13 cellular contexts compared by ENCODE assay signal in the genomic region with DNA sequence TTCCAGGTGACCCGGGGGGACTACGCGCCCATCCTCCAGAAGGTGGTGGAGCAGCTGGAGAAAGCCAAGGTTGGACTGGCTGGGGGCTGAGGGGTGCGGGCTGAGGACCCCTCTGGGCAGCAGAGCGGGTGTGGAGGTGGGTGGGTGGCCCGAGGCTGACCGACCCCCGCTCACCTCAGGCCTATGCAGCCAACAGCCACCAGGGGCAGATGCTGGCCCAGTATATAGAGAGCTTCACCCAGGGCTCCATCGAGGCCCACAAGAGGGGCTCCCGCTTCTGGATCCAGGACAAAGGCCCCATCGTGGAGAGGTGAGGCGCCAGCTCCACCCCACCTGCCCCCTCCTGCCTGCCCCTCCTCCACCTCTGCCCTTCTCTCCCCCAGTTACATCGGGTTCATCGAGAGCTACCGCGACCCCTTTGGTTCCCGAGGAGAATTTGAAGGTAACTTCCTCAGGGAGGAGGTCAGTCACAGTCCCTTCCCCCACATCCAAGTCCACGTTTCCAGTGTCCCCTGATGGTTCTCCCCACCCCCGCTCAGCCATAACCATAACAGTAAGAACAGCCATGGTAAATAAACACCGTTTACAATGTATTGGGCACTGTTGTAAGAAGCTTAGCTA. TPM values are rescaled to one million over a fixed set of nuclear protein-coding genes. Genes with fewer than 3 reads are reported as not detected.
A peak's percentile ranks its signal among the peaks of the same experiment; 100 is the strongest.
DNase-seq lines count a peak whose midpoint lies in the region; ATAC-seq, FAIRE-seq and TF ChIP-seq lines count a peak whose summit lies in the region.
"Had no signal": no experiment of that assay in that cellular context is flagged by ENCODE, and none has a peak within 500 bp of the region (broad histone marks: within the 10 kb centered on the region; RNA-seq: fewer than 3 reads in every experiment).

No MANE protein-coding gene starts in this region.

- no peak overlapping the region for H3K23ac ChIP-seq in IMR-90 (ENCODE audit: low read depth, low read length)

- H3K56ac ChIP-seq in IMR-90 (ENCODE audit: extremely low read depth, insufficient read depth, low read length) = no peak overlapping the region

- H4K5ac ChIP-seq in IMR-90 (ENCODE audit: low read depth, low read length) = no peak overlapping the region; the same call in 1 of the 2 replicates

- in situ Hi-C loops in IMR-90 (cut with MboI; ENCODE audit: low sequenced_read_pairs) = no loop called here

- no peak overlapping the region for H3K14ac ChIP-seq in IMR-90 (replicated peaks; ENCODE audit: low read depth, low read length)

- FAIRE-seq in bronchial epithelial cell (lab: Jason Lieb, UNC) = no peak

- peaks cover 3% of the 10 kb centered on the region; the same call in 1 of the 2 replicates for H4K20me1 ChIP-seq in IMR-90 (ENCODE audit: insufficient read depth, low read length)
- H4K20me1 ChIP-seq in neural progenitor cell (ENCODE audit: low read depth) = no peaks in the 10 kb centered on the region

- no peaks in the 10 kb centered on the region for H3K79me1 ChIP-seq in IMR-90 (ENCODE audit: low read depth in 1 of 2, low read length in 2 of 2)

- no peak overlapping the region for H3K4ac ChIP-seq in IMR-90 (ENCODE audit: low read depth, low read length)

- H2AK5ac ChIP-seq in IMR-90 (ENCODE audit: low read depth, low read length) = no peak overlapping the region

- H3K4me3 Mint-ChIP-seq in neural progenitor cell = no peak overlapping the region
- H3K4me3 Mint-ChIP-seq: activated naive CD4-positive, alpha-beta T cell treated with anti-CD3 and anti-CD28 coated beads, Interleukin-2, amount 50 U/mL, for 24 hours had no signal

- no peak overlapping the region for H2AK9ac ChIP-seq in IMR-90 (replicated peaks; ENCODE audit: low read depth, low read length, poor library complexity)

- dilution Hi-C loops in IMR-90 (cut with HindIII; ENCODE audit: low sequenced_read_pairs, unreplicated experiment) = no loop called here

- TF ChIP-seq POLR2A in IMR-90 (IDR thresholded peaks at IDR 0.05; ENCODE audit: low read depth, low read length) = no peak

- H2AFZ ChIP-seq in IMR-90 (replicated peaks; ENCODE audit: low read length, poor library complexity) (no peak overlapping the region), neural progenitor cell (replicated peaks) (no peak overlapping the region)

- H3K9me1 ChIP-seq in IMR-90 (ENCODE audit: insufficient read depth, low read length) = no peaks in the 10 kb centered on the region

- H3F3A ChIP-seq in neural progenitor cell (ENCODE audit: low read depth) = no peaks in the 10 kb centered on the region

- no peak overlapping the region for H3K27ac Mint-ChIP-seq in neural progenitor cell
- H3K27ac Mint-ChIP-seq: activated naive CD4-positive, alpha-beta T cell treated with anti-CD3 and anti-CD28 coated beads, Interleukin-2, amount 50 U/mL, for 24 hours had no signal

- no peaks in the 10 kb centered on the region for H3K27me3 ChIP-seq in IMR-90 (ENCODE audit: control insufficient read depth, insufficient read depth, low read length)
- no peaks in the 10 kb centered on the region for H3K27me3 ChIP-seq in bronchial epithelial cell (ENCODE audit: control insufficient read depth, insufficient read depth, low read length)
- no peaks in the 10 kb centered on the region for H3K27me3 ChIP-seq in neural progenitor cell

- no peak overlapping the region for H3K4me2 ChIP-seq in IMR-90 (ENCODE audit: low read depth, low read length)
- no peak overlapping the region for H3K4me2 ChIP-seq in neural progenitor cell

- H3K4me1 ChIP-seq in IMR-90 (ENCODE audit: control insufficient read depth, insufficient read depth, low read length) (peaks cover 2% of the 10 kb centered on the region; the same call in 1 of the 2 replicates), neural progenitor cell (no peaks in the 10 kb centered on the region)

- no peak overlapping the region for H2BK20ac ChIP-seq in IMR-90 (ENCODE audit: low read depth, low read length)

- peaks cover 4% of the 10 kb centered on the region for H3K4me1 Mint-ChIP-seq in neural progenitor cell
- H3K4me1 Mint-ChIP-seq: activated naive CD4-positive, alpha-beta T cell treated with anti-CD3 and anti-CD28 coated beads, Interleukin-2, amount 50 U/mL, for 24 hours had no signal

- H3K9ac ChIP-seq in IMR-90 (ENCODE audit: low read depth, low read length) (no peak overlapping the region), neural progenitor cell (no peak overlapping the region)

- H3K4me3 ChIP-seq in IMR-90 (ENCODE audit: insufficient read depth, low read depth, low read length) (no peak overlapping the region), bronchial epithelial cell (ENCODE audit: low read depth, low read length) (no peak overlapping the region), neural progenitor cell (no peak overlapping the region)

- peak; percentile 57 for DNase-seq in D341Med (ENCODE audit: low spot score)
- DNase-seq in IMR-90 = no peak
- no peak for DNase-seq in bronchial epithelial cell (ENCODE audit: low read depth)
- DNase-seq in neural progenitor cell (ENCODE audit: low spot score) = peak; percentile 59
- DNase-seq in hepatic stellate cell (ENCODE audit: low spot score) = no peak
- no peak for DNase-seq in cortex of kidney (lab: John Stamatoyannopoulos, UW)
- no peak for DNase-seq in NCI-H187 treated with DMSO at 0.1 percent for 48 hours (lab: John Stamatoyannopoulos, UW)
- DNase-seq: activated CD4-positive, alpha-beta T cell treated with anti-CD3 and anti-CD28 coated beads for 48 hours; islet precursor cell; Right ventricle myocardium superior; stimulated activated CD4-positive, alpha-beta T cell treated with anti-CD3 and anti-CD28 coated beads, Interleukin-4, amount 100 ng/mL, for 4 hours had no signal

- WGBS in IMR-90 (ENCODE audit: extremely low coverage in 2 of 2, insufficient read length in 1 of 2), 2 experiments = 63% methylated on average over 17 of the region's 20 CpGs; no CpG with 5 or more reads in 1 of the 2 experiments

- intact Hi-C loops in IMR-90 (cut with micrococcal nuclease) = no loop called here

- H4K8ac ChIP-seq in IMR-90 (ENCODE audit: low read depth in 2 of 2, low read length in 2 of 2) = no peak overlapping the region

- CTCF ChIA-PET in IMR-90 (lab: Yijun Ruan, JAX) = interaction anchor here (1.1 kb wide), 1 partner anchor 106 kb away, joined by 3 read pairs; no protein-coding TSS in a partner anchor

- no peaks in the 10 kb centered on the region for H3K9me3 Mint-ChIP-seq in neural progenitor cell
- H3K9me3 Mint-ChIP-seq: activated naive CD4-positive, alpha-beta T cell treated with anti-CD3 and anti-CD28 coated beads, Interleukin-2, amount 50 U/mL, for 24 hours had no signal

- H3K36me3 Mint-ChIP-seq in neural progenitor cell = peaks cover 3% of the 10 kb centered on the region

- H3K18ac ChIP-seq in IMR-90 (ENCODE audit: low read depth, low read length) = no peak overlapping the region

- peak; percentile 34; the same call in 1 of the 2 replicates for TF ChIP-seq CTCF in IMR-90 (conservative IDR thresholded peaks at IDR 0.05; ENCODE audit: low read depth, low read length)
- TF ChIP-seq CTCF in bronchial epithelial cell (IDR thresholded peaks at IDR 0.05; ENCODE audit: insufficient read depth, low read length, severe bottlenecking) = peak; percentile 48
- TF ChIP-seq CTCF in neural progenitor cell (IDR thresholded peaks at IDR 0.05) = peak; percentile 59

- no peak overlapping the region for H3K27ac ChIP-seq in IMR-90 (ENCODE audit: insufficient read depth, low read length)
- no peak overlapping the region for H3K27ac ChIP-seq in neural progenitor cell

- ATAC-seq in IMR-90 (ENCODE audit: low read depth) (peak; percentile 81), HG02759 (IDR thresholded peaks at IDR 0.05; ENCODE audit: unreplicated experiment) (no peak)

- no peak overlapping the region for H2BK15ac ChIP-seq in IMR-90 (ENCODE audit: low read depth, low read length)

- no peak overlapping the region for H4K91ac ChIP-seq in IMR-90 (ENCODE audit: insufficient read depth, low read depth, low read length)

- no peaks in the 10 kb centered on the region for H3K79me2 ChIP-seq in neural progenitor cell (ENCODE audit: low read depth)

- H3K9me3 ChIP-seq in IMR-90 (ENCODE audit: control insufficient read depth, insufficient read depth, low read length) (no peaks in the 10 kb centered on the region), neural progenitor cell (ENCODE audit: low read depth) (no peaks in the 10 kb centered on the region)

- POLR2A ChIA-PET in IMR-90 (lab: Charles Lee; ENCODE audit: unreplicated experiment) = no interaction called here

- H3K36me3 ChIP-seq in IMR-90 (ENCODE audit: control insufficient read depth, insufficient read depth, low read length) = peaks cover 53% of the 10 kb centered on the region
- peaks cover 53% of the 10 kb centered on the region for H3K36me3 ChIP-seq in bronchial epithelial cell (ENCODE audit: control insufficient read depth, insufficient read depth, low read length)
- no peaks in the 10 kb centered on the region for H3K36me3 ChIP-seq in neural progenitor cell

- no peak overlapping the region for H2BK120ac ChIP-seq in IMR-90 (ENCODE audit: low read depth, low read length)

- no peak overlapping the region for H2BK5ac ChIP-seq in IMR-90 (ENCODE audit: low read depth, low read length, poor library complexity, severe bottlenecking)

- H3K27me3 Mint-ChIP-seq in neural progenitor cell (ENCODE audit: insufficient read depth, low read depth) = no peaks in the 10 kb centered on the region
- H3K27me3 Mint-ChIP-seq: activated naive CD4-positive, alpha-beta T cell treated with anti-CD3 and anti-CD28 coated beads, Interleukin-2, amount 50 U/mL, for 24 hours had no signal

- no TSS peak for BruUV-seq in IMR-90 (replicated peaks; lab: Mats Ljungman, UMichigan)

- TF ChIP-seq RAD21 in IMR-90 (IDR thresholded peaks at IDR 0.05; ENCODE audit: low read length) = 0 out of 2 replicates have a peak, but pooled peaks have one; percentile 11

RNA-seq across cellular contexts. Expression of gene DPP3, which starts 11.2 kb away (rescaled TPM):
- 51.8 and 52.8 TPM in 2 replicates for total RNA-seq in IMR-90 (2012; rRNA removed)
- 66.3 and 90.3 TPM in 2 replicates for polyA plus RNA-seq in IMR-90 (2012; rRNA removed)
- polyA plus RNA-seq in IMR-90 (2012; cell fraction: cytosol; rRNA removed) = 44.7 and 49.8 TPM in 2 replicates
- polyA plus RNA-seq in IMR-90 (2012; cell fraction: nucleus; rRNA removed; ENCODE audit: low replicate concordance) = 82.4 and 152 TPM in 2 replicates
- 45.0 and 70.0 TPM in 2 replicates for total RNA-seq in bronchial epithelial cell
- 41.3 and 70.1 TPM in 2 replicates for total RNA-seq in neural progenitor cell (ENCODE audit: low replicate concordance)

RNA-seq across cellular contexts. Expression of gene BBS1, which starts 19.0 kb away (rescaled TPM):
- total RNA-seq in IMR-90 (2012; rRNA removed) (13.9 and 16.5 TPM in 2 replicates), bronchial epithelial cell (8.2 and 9.5 TPM in 2 replicates), neural progenitor cell (ENCODE audit: low replicate concordance) (42.0 and 68.9 TPM in 2 replicates)
- polyA plus RNA-seq in IMR-90 (2012; rRNA removed) = 17.3 and 20.6 TPM in 2 replicates
- 10.3 and 17.4 TPM in 2 replicates for polyA plus RNA-seq in IMR-90 (2012; cell fraction: cytosol; rRNA removed)
- 42.6 and 55.0 TPM in 2 replicates for polyA plus RNA-seq in IMR-90 (2012; cell fraction: nucleus; rRNA removed; ENCODE audit: low replicate concordance)

RNA-seq across cellular contexts. Expression of gene PELI3, which starts 24.7 kb away (rescaled TPM):
- total RNA-seq in IMR-90 (2012; rRNA removed) (3.9 and 5.0 TPM in 2 replicates), bronchial epithelial cell (10.4 and 11.6 TPM in 2 replicates), neural progenitor cell (ENCODE audit: low replicate concordance) (2.7 and 9.1 TPM in 2 replicates)
- 6.3 and 6.5 TPM in 2 replicates for polyA plus RNA-seq in IMR-90 (2012; rRNA removed)
- 4.6 and 7.9 TPM in 2 replicates for polyA plus RNA-seq in IMR-90 (2012; cell fraction: cytosol; rRNA removed)
- polyA plus RNA-seq in IMR-90 (2012; cell fraction: nucleus; rRNA removed; ENCODE audit: low replicate concordance) = 6.6 and 14.2 TPM in 2 replicates

RNA-seq across cellular contexts. Expression of gene MRPL11, which starts 52.8 kb away (rescaled TPM):
- total RNA-seq in IMR-90 (2012; rRNA removed) (39.2 and 45.5 TPM in 2 replicates), bronchial epithelial cell (38.5 and 43.7 TPM in 2 replicates), neural progenitor cell (ENCODE audit: low replicate concordance) (82.0 and 131 TPM in 2 replicates)
- polyA plus RNA-seq in IMR-90 (2012; rRNA removed) = 45.6 and 46.6 TPM in 2 replicates
- polyA plus RNA-seq in IMR-90 (2012; cell fraction: cytosol; rRNA removed) = 26.5 and 54.2 TPM in 2 replicates
- polyA plus RNA-seq in IMR-90 (2012; cell fraction: nucleus; rRNA removed; ENCODE audit: low replicate concordance) = 10.6 and 16.7 TPM in 2 replicates

RNA-seq across cellular contexts. Expression of gene ZDHHC24, which starts 54.4 kb away (rescaled TPM):
- total RNA-seq in IMR-90 (2012; rRNA removed) (3.2 and 3.6 TPM in 2 replicates), bronchial epithelial cell (8.4 and 9.7 TPM in 2 replicates), neural progenitor cell (ENCODE audit: low replicate concordance) (4.1 and 10.0 TPM in 2 replicates)
- polyA plus RNA-seq in IMR-90 (2012; rRNA removed) = 10.9 and 18.1 TPM in 2 replicates
- polyA plus RNA-seq in IMR-90 (2012; cell fraction: cytosol; rRNA removed) = 11.6 and 19.1 TPM in 2 replicates
- polyA plus RNA-seq in IMR-90 (2012; cell fraction: nucleus; rRNA removed; ENCODE audit: low replicate concordance) = 4.9 and 7.9 TPM in 2 replicates

Comparison
In these comparisons a context has a peak if more than half of its experiments do, and no peak if none do; other contexts are left out.
1. DNase-seq: peak in D341Med (single experiment) and neural progenitor cell (single experiment); none in IMR-90 (single experiment), bronchial epithelial cell (single experiment), hepatic stellate cell (single experiment), cortex of kidney (single experiment) and NCI-H187 treated with DMSO at 0.1 percent for 48 hours (single experiment).
2. Peak in every context shown above with its lines, with median percentiles within 50 percentile points of each other: CTCF ChIP-seq.